ENCODE assay signal across 8 cellular contexts in genomic region chr14:102516531-102517411, GRCh38. TPM values are rescaled to one million over a fixed set of nuclear protein-coding genes. Genes with fewer than 3 reads are reported as not detected.
DNase-seq lines count a peak whose midpoint lies in the region; TF ChIP-seq lines count a peak whose summit lies in the region.

No MANE protein-coding gene starts in this region.

- H3K4me2 ChIP-seq in OCI-LY3 (ENCODE audit: low read length) (peak overlapping the region; percentile 96), neuronal stem cell (ENCODE audit: insufficient read depth, low read length, poor library complexity, severe bottlenecking) (peak overlapping the region; percentile 91)

- H3K27ac Mint-ChIP-seq in type B pancreatic cell: peak overlapping the region; percentile 84

- H3K9me3 Mint-ChIP-seq in type B pancreatic cell: no peaks in the 10 kb centered on the region

- H3K79me2 ChIP-seq in OCI-LY3 (ENCODE audit: low read length): no peaks in the 10 kb centered on the region

- H3K79me1 ChIP-seq in neuronal stem cell (ENCODE audit: low read depth, low read length): no peaks in the 10 kb centered on the region

- H3K4me1 Mint-ChIP-seq in type B pancreatic cell (ENCODE audit: unreplicated experiment): peaks cover 5% of the 10 kb centered on the region

- H2BK120ac ChIP-seq in neuronal stem cell (ENCODE audit: low read depth, low read length): peak overlapping the region; percentile 97

- no peaks in the 10 kb centered on the region for H4K20me1 ChIP-seq in OCI-LY3 (ENCODE audit: insufficient read depth, low read length)

- H3K27ac ChIP-seq in HEK293 (ENCODE audit: extremely low read depth, low read depth, low read length) (peak overlapping the region; percentile 49; the same call in 1 of the 2 replicates), OCI-LY3 (ENCODE audit: low read length) (peak overlapping the region; percentile 29; the same call in 1 of the 2 replicates), neuronal stem cell (replicated peaks; ENCODE audit: low read length) (no peak overlapping the region)

- peak overlapping the region; percentile 89 for H3K9ac ChIP-seq in OCI-LY3 (ENCODE audit: low read length)
- H3K9ac ChIP-seq in neuronal stem cell (ENCODE audit: low read depth, low read length, poor library complexity): peak overlapping the region; percentile 92

- H2AFZ ChIP-seq in OCI-LY3 (ENCODE audit: low read depth, low read length) (peak overlapping the region; percentile 87), neuronal stem cell (ENCODE audit: low read length) (peak overlapping the region; percentile 97)

- peak overlapping the region; percentile 70 for H4K8ac ChIP-seq in neuronal stem cell (ENCODE audit: low read depth, low read length)

- peak overlapping the region; percentile 53 for H2BK5ac ChIP-seq in neuronal stem cell (ENCODE audit: low read length)

- peaks cover 2% of the 10 kb centered on the region for H3K27me3 Mint-ChIP-seq in type B pancreatic cell

- POLR2A ChIA-PET in GM10248 (lab: Yijun Ruan, JAX) (interaction anchor here (0.7 kb wide), 1 partner anchor 22 kb away, joined by 6 read pairs; no protein-coding TSS in a partner anchor), HEK293 (lab: Yijun Ruan, JAX) (interaction anchor here (1.8 kb wide), 1 partner anchor 8 kb away, joined by 5 read pairs; no protein-coding TSS in a partner anchor)

- peak; percentile 83 for TF ChIP-seq CTCF in GM10248 (IDR thresholded peaks at IDR 0.05; ENCODE audit: control extremely low read depth, extremely low read depth, low read depth, missing control alignments)
- peak; percentile 60 for TF ChIP-seq CTCF in HEK293 (tag by site-specific recombination; IDR thresholded peaks at IDR 0.05)
- TF ChIP-seq CTCF in OCI-LY3 (IDR thresholded peaks at IDR 0.05; ENCODE audit: low read depth, low read length): peak; percentile 59
- peak; percentile 36 for TF ChIP-seq CTCF in foreskin fibroblast (IDR thresholded peaks at IDR 0.05; ENCODE audit: low read depth, low read length)
- peak; percentile 94 for TF ChIP-seq CTCF in type B pancreatic cell (conservative IDR thresholded peaks at IDR 0.05)

- H3K4me3 ChIP-seq in HEK293 (ENCODE audit: low read depth, low read length): peak overlapping the region; percentile 40
- H3K4me3 ChIP-seq in OCI-LY3 (ENCODE audit: low read length): peak overlapping the region; percentile 87
- peak overlapping the region; percentile 49 to 61 for H3K4me3 ChIP-seq in foreskin fibroblast (ENCODE audit: low read depth in 1 of 2, low read length in 2 of 2)
- peak overlapping the region; percentile 51 to 89 for H3K4me3 ChIP-seq in neuronal stem cell (ENCODE audit: low read length in 2 of 2)

- H2AK5ac ChIP-seq in neuronal stem cell (ENCODE audit: low read depth, low read length): no peak overlapping the region

- peak overlapping the region; percentile 97 for H3K23ac ChIP-seq in neuronal stem cell (ENCODE audit: low read depth, low read length, poor library complexity)

- no CpG with 5 or more reads among the region's 98 CpGs for WGBS in neuronal stem cell (ENCODE audit: extremely low coverage in 2 of 2, insufficient read length in 2 of 2, insufficient replicate concordance in 1 of 2), 2 donors

- CTCF ChIA-PET in GM10248 (lab: Yijun Ruan, JAX) (interaction anchor here (0.7 to 4.7 kb wide), 12 partner anchors 9 to 199 kb away, joined by 3 to 30 read pairs (median 6); partner anchors contain the start of genes CINP and TECPR2), HEK293 (lab: Yijun Ruan, JAX) (interaction anchor here (0.6 to 3.9 kb wide), 11 partner anchors 7 to 825 kb away, joined by 3 to 30 read pairs (median 5); no protein-coding TSS in a partner anchor)

- no peak overlapping the region for H2BK12ac ChIP-seq in neuronal stem cell (ENCODE audit: low read length)

- H3K36me3 ChIP-seq in HEK293 (ENCODE audit: control insufficient read depth in 2 of 2, insufficient read depth in 1 of 2, low read length in 2 of 2): no peaks in the 10 kb centered on the region
- no peaks in the 10 kb centered on the region for H3K36me3 ChIP-seq in OCI-LY3 (replicated peaks; ENCODE audit: low read depth, low read length)
- no peaks in the 10 kb centered on the region for H3K36me3 ChIP-seq in neuronal stem cell (replicated peaks in 1 of 2; ENCODE audit: control insufficient read depth in 2 of 2, insufficient read depth in 2 of 2, low read length in 2 of 2)

- DNase-seq in GM10248 (ENCODE audit: extremely low spot score): peak; percentile 84
- peak; percentile 38 to 60 for DNase-seq in activated T-helper 1 cell treated with anti-CD3 and anti-CD28 coated beads, Interleukin-2, amount 50 U/mL, for 16 hours (ENCODE audit: low read depth in 1 of 2, low spot score in 1 of 2)
- peak in 1 of 2 donors; percentile 63 for DNase-seq in foreskin fibroblast
- peak; percentile 62 for DNase-seq in neuronal stem cell (ENCODE audit: low spot score)
- peak; percentile 87 for DNase-seq in type B pancreatic cell (ENCODE audit: extremely low spot score, unreplicated experiment)
- no peak for DNase-seq in NCI-H1436 (lab: John Stamatoyannopoulos, UW)

- peak overlapping the region; percentile 98 for H2BK15ac ChIP-seq in neuronal stem cell (ENCODE audit: low read length)

- H4K91ac ChIP-seq in neuronal stem cell (ENCODE audit: low read depth, low read length, poor library complexity): peak overlapping the region; percentile 92

- H3K27me3 ChIP-seq in OCI-LY3 (ENCODE audit: low read depth, low read length) (no peaks in the 10 kb centered on the region), neuronal stem cell (ENCODE audit: control insufficient read depth in 3 of 3, insufficient read depth in 3 of 3, low read depth in 1 of 3, low read length in 3 of 3) (peaks cover 0 to 8% (median 5%) of the 10 kb centered on the region in 3 experiments)

- H3K4me1 ChIP-seq in HEK293 (ENCODE audit: control insufficient read depth, insufficient read depth, low read length) (no peaks in the 10 kb centered on the region), OCI-LY3 (ENCODE audit: low read length) (no peaks in the 10 kb centered on the region), neuronal stem cell (ENCODE audit: control insufficient read depth in 2 of 2, insufficient read depth in 1 of 2, low read depth in 1 of 2, low read length in 2 of 2) (peaks cover 4% of the 10 kb centered on the region in 2 donors)

- no peak overlapping the region for H3K4ac ChIP-seq in neuronal stem cell (ENCODE audit: low read length)

- peak overlapping the region; percentile 59 for H3K14ac ChIP-seq in neuronal stem cell (ENCODE audit: low read length)

- peak overlapping the region; percentile 94 for H3K4me3 Mint-ChIP-seq in type B pancreatic cell

- no peaks in the 10 kb centered on the region for H3K36me3 Mint-ChIP-seq in type B pancreatic cell

- H3K18ac ChIP-seq in neuronal stem cell (ENCODE audit: low read length): peak overlapping the region; percentile 95

- H3K9me3 ChIP-seq in HEK293 (ENCODE audit: control insufficient read depth, insufficient read depth, low read depth, low read length) (no peaks in the 10 kb centered on the region), OCI-LY3 (ENCODE audit: insufficient read depth, low read length) (no peaks in the 10 kb centered on the region), neuronal stem cell (replicated peaks in 1 of 2; ENCODE audit: control insufficient read depth in 2 of 2, insufficient read depth in 1 of 2, low read depth in 1 of 2, low read length in 2 of 2) (no peaks in the 10 kb centered on the region)

TF ChIP-seq in HEK293, 187 proteins besides CTCF, POLR2A, EP300 and RAD21 (continues in another document):
- TF ChIP-seq ZNF585B (tag by site-specific recombination; IDR thresholded peaks at IDR 0.05): no peak
- no peak for TF ChIP-seq ZNF138 (tag by site-specific recombination; IDR thresholded peaks at IDR 0.05; ENCODE audit: borderline replicate concordance)
- 0 out of 2 replicates have a peak, but pooled peaks have one; percentile 17 for TF ChIP-seq ZBTB17 (tag by site-specific recombination; IDR thresholded peaks at IDR 0.05)
- TF ChIP-seq YY1 (tag by site-specific recombination; IDR thresholded peaks at IDR 0.05): no peak; the same call in 1 of the 2 replicates
- no peak for TF ChIP-seq ZNF707 (tag by site-specific recombination; IDR thresholded peaks at IDR 0.05)
- no peak for TF ChIP-seq ZNF175 (tag by site-specific recombination; IDR thresholded peaks at IDR 0.05)
- no peak for TF ChIP-seq ZNF174 (tag by site-specific recombination; IDR thresholded peaks at IDR 0.05)
- no peak for TF ChIP-seq ZNF548 (tag by site-specific recombination; IDR thresholded peaks at IDR 0.05)
- no peak for TF ChIP-seq ZNF404 (tag by site-specific recombination; IDR thresholded peaks at IDR 0.05)
- TF ChIP-seq KLF10 (tag by site-specific recombination; IDR thresholded peaks at IDR 0.05): no peak
- TF ChIP-seq ZNF560 (tag by site-specific recombination; IDR thresholded peaks at IDR 0.05; ENCODE audit: borderline replicate concordance): no peak
- TF ChIP-seq ZSCAN23 (tag by site-specific recombination; IDR thresholded peaks at IDR 0.05): no peak
- TF ChIP-seq ZNF140 (tag by site-specific recombination; IDR thresholded peaks at IDR 0.05): no peak
- TF ChIP-seq ZNF785 (tag by site-specific recombination; IDR thresholded peaks at IDR 0.05): no peak
- TF ChIP-seq ZNF776 (tag by site-specific recombination; IDR thresholded peaks at IDR 0.05; ENCODE audit: borderline replicate concordance): no peak
- TF ChIP-seq BCL11A (tag by site-specific recombination; IDR thresholded peaks at IDR 0.05; ENCODE audit: low read depth): peak; percentile 68; the same call in 1 of the 2 replicates
- peak; percentile 45 for TF ChIP-seq SP7 (tag by site-specific recombination; IDR thresholded peaks at IDR 0.05)
- no peak for TF ChIP-seq ZNF394 (tag by site-specific recombination; IDR thresholded peaks at IDR 0.05; ENCODE audit: borderline replicate concordance)
- peak; percentile 59; the same call in 1 of the 2 replicates for TF ChIP-seq ZBTB20 (tag by site-specific recombination; IDR thresholded peaks at IDR 0.05)
- TF ChIP-seq BCL11B (tag by site-specific recombination; IDR thresholded peaks at IDR 0.05; ENCODE audit: low read depth): no peak
- TF ChIP-seq GLIS1 (tag by site-specific recombination; IDR thresholded peaks at IDR 0.05): no peak
- no peak for TF ChIP-seq ZNF426 (tag by site-specific recombination; IDR thresholded peaks at IDR 0.05)
- TF ChIP-seq ZNF266 (tag by site-specific recombination; IDR thresholded peaks at IDR 0.05; ENCODE audit: low read depth): no peak
- no peak for TF ChIP-seq ZNF169 (tag by site-specific recombination; IDR thresholded peaks at IDR 0.05)
- no peak for TF ChIP-seq ZNF747 (tag by site-specific recombination; IDR thresholded peaks at IDR 0.05)
- no peak for TF ChIP-seq ZNF544 (tag by site-specific recombination; IDR thresholded peaks at IDR 0.05)

RNA-seq across cellular contexts. Expression of gene ANKRD9, which starts 7.2 kb away (rescaled TPM):
- polyA plus RNA-seq in neuronal stem cell (2013, experiment 1 of 2): 21.5 TPM
- 21.0 TPM for polyA plus RNA-seq in neuronal stem cell (2013, experiment 2 of 2)
- total RNA-seq in type B pancreatic cell (ENCODE audit: low replicate concordance): 31.4 and 46.6 TPM in 2 replicates

Comparison
In these comparisons a context has a peak if more than half of its experiments do, and no peak if none do; other contexts are left out.
1. CTCF ChIP-seq: peak in every context shown above with its lines; median percentile 94 in type B pancreatic cell; 83 in GM10248; 60 in HEK293; 59 in OCI-LY3; 36 in foreskin fibroblast.